Comparison of ENCODE assay signal across 9 cellular contexts in genomic region chr5:71601222-71602026, GRCh38. TPM values are rescaled to one million over a fixed set of nuclear protein-coding genes. Genes with fewer than 3 reads are reported as not detected.
A peak's percentile ranks its signal among the peaks of the same experiment; 100 is the strongest.
DNase-seq lines count a peak whose midpoint lies in the region; TF ChIP-seq lines count a peak whose summit lies in the region.
"Had no signal": no experiment of that assay in that cellular context is flagged by ENCODE, and none has a peak within 500 bp of the region (broad histone marks: within the 10 kb centered on the region; RNA-seq: fewer than 3 reads in every experiment).

No MANE protein-coding gene starts in this region.

- no peaks in the 10 kb centered on the region for H3K27me3 ChIP-seq in MG63
- H3K27me3 ChIP-seq: BLaER1 had no signal

- H3K4me3 ChIP-seq in HEK293 (ENCODE audit: low read depth, low read length) (no peak overlapping the region), MG63 (no peak overlapping the region)
- H3K4me3 ChIP-seq: BLaER1 had no signal

- H3K4me1 ChIP-seq in HEK293 (ENCODE audit: control insufficient read depth, insufficient read depth, low read length), result peaks cover 15% of the 10 kb centered on the region
- H3K4me1 ChIP-seq: BLaER1 had no signal

- peaks cover 20% of the 10 kb centered on the region for H3K36me3 Mint-ChIP-seq in chondrocyte (ENCODE audit: low read depth)

- peak overlapping the region; percentile 92 for H3K27ac Mint-ChIP-seq in chondrocyte (ENCODE audit: unreplicated experiment)

- POLR2A ChIA-PET in HEK293 (lab: Yijun Ruan, JAX), result interaction anchor here (1.3 kb wide), 1 partner anchor 14 kb away, joined by 20 read pairs; the partner anchor contains the start of gene MCCC2

- peaks cover 22% of the 10 kb centered on the region for H3K4me1 Mint-ChIP-seq in chondrocyte (ENCODE audit: low read depth)

- DNase-seq in NCI-H1105 treated with DMSO at 0.1 percent for 48 hours (lab: John Stamatoyannopoulos, UW) (peak; percentile 0), NCI-H1105 (lab: John Stamatoyannopoulos, UW) (no peak), MG63 (peak; percentile 92), chondrocyte (ENCODE audit: low spot score) (no peak), medulla oblongata (ENCODE audit: extremely low spot score) (peak; percentile 64)
- peak; percentile 65 for DNase-seq in activated CD4-positive, alpha-beta T cell treated with anti-CD3 and anti-CD28 coated beads for 1 hour
- DNase-seq in stimulated activated CD8-positive, alpha-beta memory T cell treated with anti-CD3 and anti-CD28 coated beads, Interleukin-4, amount 100 ng/mL, for 24 hours (ENCODE audit: low read depth), result peak; percentile 48

- H3K36me3 ChIP-seq in HEK293 (ENCODE audit: control insufficient read depth in 2 of 2, insufficient read depth in 1 of 2, low read length in 2 of 2), result peaks cover 45 to 60% of the 10 kb centered on the region in 2 experiments
- peaks cover 37% of the 10 kb centered on the region for H3K36me3 ChIP-seq in MG63

- no peak overlapping the region for H3K4me3 Mint-ChIP-seq in chondrocyte (ENCODE audit: unreplicated experiment)

- peak overlapping the region; percentile 54 for H3K27ac ChIP-seq in HEK293 (ENCODE audit: extremely low read depth, low read depth, low read length)
- H3K27ac ChIP-seq: BLaER1 had no signal

- TF ChIP-seq CTCF in HEK293 (tag by site-specific recombination; IDR thresholded peaks at IDR 0.05) (peak; percentile 72), chondrocyte (IDR thresholded peaks at IDR 0.05) (peak; percentile 86)

- no peaks in the 10 kb centered on the region for H3K9me3 Mint-ChIP-seq in chondrocyte (ENCODE audit: low read depth)

- no peaks in the 10 kb centered on the region for H3K27me3 Mint-ChIP-seq in chondrocyte (ENCODE audit: low read depth)

- CTCF ChIA-PET in HEK293 (lab: Yijun Ruan, JAX), result interaction anchor here (0.5 to 2.1 kb wide), 18 partner anchors 9 to 732 kb away, joined by 3 to 20 read pairs (median 3); partner anchors contain the start of gene MCCC2

- H3K9me3 ChIP-seq in HEK293 (ENCODE audit: control insufficient read depth, insufficient read depth, low read depth, low read length) (no peaks in the 10 kb centered on the region), MG63 (no peaks in the 10 kb centered on the region)
- H3K9me3 ChIP-seq: BLaER1 had no signal

TF ChIP-seq in HEK293, 187 proteins besides CTCF, POLR2A, EP300 and RAD21 (continues in another document):
- TF ChIP-seq ZNF639 (tag by site-specific recombination; IDR thresholded peaks at IDR 0.05) (peak; percentile 75; the same call in 1 of the 2 replicates), ZNF513 (tag by site-specific recombination; IDR thresholded peaks at IDR 0.05) (no peak), PRDM1 (tag by site-specific recombination; IDR thresholded peaks at IDR 0.05) (peak; percentile 74), ZXDB (tag by site-specific recombination; IDR thresholded peaks at IDR 0.05) (peak; percentile 69), HOXA7 (CRISPR knock-in tag; IDR thresholded peaks at IDR 0.05; ENCODE audit: borderline replicate concordance) (no peak), ZFHX2 (tag by site-specific recombination; conservative IDR thresholded peaks at IDR 0.05) (no peak), ZNF585B (tag by site-specific recombination; IDR thresholded peaks at IDR 0.05) (no peak), KLF10 (tag by site-specific recombination; IDR thresholded peaks at IDR 0.05) (peak; percentile 62), ZNF510 (tag by site-specific recombination; IDR thresholded peaks at IDR 0.05; ENCODE audit: insufficient replicate concordance) (no peak), GFI1B (tag by site-specific recombination; IDR thresholded peaks at IDR 0.05) (peak; percentile 81), ZNF16 (tag by site-specific recombination; IDR thresholded peaks at IDR 0.05; ENCODE audit: low read depth) (no peak), ZNF394 (tag by site-specific recombination; IDR thresholded peaks at IDR 0.05; ENCODE audit: borderline replicate concordance) (peak; percentile 53; the same call in 1 of the 2 replicates), ZNF311 (tag by site-specific recombination; IDR thresholded peaks at IDR 0.05; ENCODE audit: borderline replicate concordance) (no peak), ZNF426 (tag by site-specific recombination; IDR thresholded peaks at IDR 0.05) (no peak), ZFP41 (tag by site-specific recombination; IDR thresholded peaks at IDR 0.05; ENCODE audit: borderline replicate concordance) (no peak), FEZF1 (tag by site-specific recombination; IDR thresholded peaks at IDR 0.05) (peak; percentile 81), ZBTB10 (tag by site-specific recombination; IDR thresholded peaks at IDR 0.05) (0 out of 2 replicates have a peak, but pooled peaks have one; percentile 34), ZBTB1 (tag by site-specific recombination; IDR thresholded peaks at IDR 0.05) (peak; percentile 21; the same call in 1 of the 2 replicates), ZSCAN5A (tag by site-specific recombination; IDR thresholded peaks at IDR 0.05) (no peak), ZNF366 (tag by site-specific recombination; conservative IDR thresholded peaks at IDR 0.05) (peak; percentile 87), ZNF596 (tag by site-specific recombination; IDR thresholded peaks at IDR 0.05) (no peak), ZNF654 (tag by site-specific recombination; IDR thresholded peaks at IDR 0.05; ENCODE audit: low read depth) (0 out of 2 replicates have a peak, but pooled peaks have one; percentile 9), ZNF623 (tag by site-specific recombination; IDR thresholded peaks at IDR 0.05) (no peak)

RNA-seq across cellular contexts. Expression of gene MCCC2, which starts 14.3 kb away (rescaled TPM):
- 31.9 and 78.4 TPM in 2 replicates for total RNA-seq in MG63 (2014; rRNA removed; shearing (Covaris generic); ENCODE audit: low replicate concordance)
- 18.8 to 24.3 TPM (median 20.5 TPM) in 3 replicates for total RNA-seq in chondrocyte

Comparison
In these comparisons a context has a peak if more than half of its experiments do, and no peak if none do; other contexts are left out.
1. DNase-seq: peak in NCI-H1105 treated with DMSO at 0.1 percent for 48 hours (single experiment), MG63 (single experiment), activated CD4-positive, alpha-beta T cell treated with anti-CD3 and anti-CD28 coated beads for 1 hour (single experiment), medulla oblongata (single experiment) and stimulated activated CD8-positive, alpha-beta memory T cell treated with anti-CD3 and anti-CD28 coated beads, Interleukin-4, amount 100 ng/mL, for 24 hours (single experiment); none in NCI-H1105 (single experiment) and chondrocyte (single experiment).